ENCODE assay signal across 21 cellular contexts in the genomic region with DNA sequence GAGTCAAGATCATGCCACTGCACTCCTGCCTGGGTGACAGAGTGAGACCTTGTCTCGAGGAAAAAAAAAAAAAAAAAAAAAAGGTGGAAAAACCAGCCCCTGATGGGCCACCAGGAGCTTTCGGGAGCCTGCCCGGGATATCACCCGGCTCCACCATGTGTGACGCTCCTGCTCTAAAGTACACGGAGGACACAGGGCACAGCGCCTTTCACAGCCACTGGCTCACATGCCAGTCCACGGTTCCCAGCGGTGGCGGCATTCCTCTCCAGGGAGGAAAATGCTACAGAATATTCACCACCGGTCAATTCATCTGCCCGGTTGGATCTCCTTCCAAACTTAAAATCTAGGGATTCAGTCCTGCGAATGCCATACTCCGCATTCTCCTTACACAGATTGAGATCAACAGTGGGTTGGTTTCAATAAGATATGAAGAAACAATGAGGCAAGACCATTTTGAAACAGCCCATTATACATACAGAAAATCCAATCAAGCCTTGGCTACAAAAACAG.
"Had no signal": no experiment of that assay in that cellular context is flagged by ENCODE, and none has a peak within 500 bp of the region (broad histone marks: within the 10 kb centered on the region; RNA-seq: fewer than 3 reads in every experiment).

No MANE protein-coding gene starts in this region.

- H3K27ac ChIP-seq: body of pancreas, coronary artery, esophagus squamous epithelium, vagina had no signal

- H3K9me3 ChIP-seq: body of pancreas, esophagus squamous epithelium, mucosa of descending colon, vagina had no signal

- H3K4me1 Mint-ChIP-seq: activated CD4-positive, alpha-beta T cell treated with anti-CD3 and anti-CD28 coated beads, Interleukin-2, amount 10 ng/mL, durations not matched to agents 7 days and 5 days; memory B cell; naive thymus-derived CD8-positive, alpha-beta T cell; stimulated activated effector memory CD8-positive, alpha-beta T cell treated with anti-CD3 and anti-CD28 coated beads, Interleukin-12 subunit alpha, Interleukin-12 subunit beta, amount 100 ng/mL, for 72 hours had no signal

- H3K27me3 ChIP-seq: body of pancreas, esophagus squamous epithelium, vagina had no signal

- ATAC-seq: activated T-cell treated with anti-CD3 and anti-CD28 coated beads, Interleukin-2, amount 50 U/mL, for 72 hours; body of pancreas; left lobe of liver; mucosa of descending colon; naive thymus-derived CD8-positive, alpha-beta T cell; sciatic nerve; stimulated activated effector memory CD8-positive, alpha-beta T cell treated with anti-CD3 and anti-CD28 coated beads, Interleukin-12 subunit alpha, Interleukin-12 subunit beta, amount 100 ng/mL, for 72 hours had no signal

- H3K9me3 Mint-ChIP-seq: activated CD4-positive, alpha-beta T cell treated with anti-CD3 and anti-CD28 coated beads, Interleukin-2, amount 10 ng/mL, durations not matched to agents 7 days and 5 days; activated T-cell treated with anti-CD3 and anti-CD28 coated beads, Interleukin-2, amount 50 U/mL, for 72 hours; memory B cell; naive thymus-derived CD8-positive, alpha-beta T cell; stimulated activated effector memory CD8-positive, alpha-beta T cell treated with anti-CD3 and anti-CD28 coated beads, Interleukin-12 subunit alpha, Interleukin-12 subunit beta, amount 100 ng/mL, for 72 hours; T-helper 2 cell treated with Interferon-gamma antibody and Interleukin-4, amounts not matched to agents 5 μg/mL and 100 μg/mL, for 36 hours had no signal

- H3K36me3 Mint-ChIP-seq: activated naive CD8-positive, alpha-beta T cell; memory B cell; naive thymus-derived CD8-positive, alpha-beta T cell; stimulated activated effector memory CD8-positive, alpha-beta T cell treated with anti-CD3 and anti-CD28 coated beads, Interleukin-12 subunit alpha, Interleukin-12 subunit beta, amount 100 ng/mL, for 72 hours had no signal

- H3K4me3 ChIP-seq: body of pancreas, coronary artery, esophagus squamous epithelium, mucosa of descending colon, vagina had no signal

- H3K36me3 ChIP-seq: vagina had no signal

- H3K4me3 Mint-ChIP-seq: activated CD4-positive, alpha-beta T cell treated with anti-CD3 and anti-CD28 coated beads, Interleukin-2, amount 10 ng/mL, durations not matched to agents 7 days and 5 days; activated naive CD8-positive, alpha-beta T cell; activated T-cell treated with anti-CD3 and anti-CD28 coated beads, Interleukin-2, amount 50 U/mL, for 72 hours; memory B cell; naive thymus-derived CD8-positive, alpha-beta T cell; stimulated activated effector memory CD8-positive, alpha-beta T cell treated with anti-CD3 and anti-CD28 coated beads, Interleukin-12 subunit alpha, Interleukin-12 subunit beta, amount 100 ng/mL, for 72 hours; T-helper 2 cell treated with Interferon-gamma antibody and Interleukin-4, amounts not matched to agents 5 μg/mL and 100 μg/mL, for 36 hours had no signal

- DNase-seq: activated CD4-positive, alpha-beta T cell treated with anti-CD3 and anti-CD28 coated beads, Interleukin-2, amount 10 ng/mL, durations not matched to agents 7 days and 5 days; activated CD8-positive, alpha-beta memory T cell treated with anti-CD3 and anti-CD28 coated beads, Interleukin-2, amount 50 U/mL, for 48 hours; activated gamma-delta T cell treated with Interleukin-2 at 50 U/mL for 16 hours; activated T-cell treated with anti-CD3 and anti-CD28 coated beads, Interleukin-2, amount 50 U/mL, for 72 hours; amniotic stem cell; central memory CD4-positive, alpha-beta T cell; esophagus squamous epithelium; mucosa of descending colon; nucleus accumbens; stimulated activated CD4-positive, alpha-beta T cell treated with anti-CD3 and anti-CD28 coated beads, Interleukin-12 subunit alpha, Interleukin-12 subunit beta, amount 100 ng/mL, for 4 hours; stimulated activated CD4-positive, alpha-beta T cell treated with anti-CD3 and anti-CD28 coated beads, Interleukin-2, amount 100 ng/mL, for 24 hours had no signal

- H3K27ac Mint-ChIP-seq: activated CD4-positive, alpha-beta T cell treated with anti-CD3 and anti-CD28 coated beads, Interleukin-2, amount 10 ng/mL, durations not matched to agents 7 days and 5 days; activated naive CD8-positive, alpha-beta T cell; activated T-cell treated with anti-CD3 and anti-CD28 coated beads, Interleukin-2, amount 50 U/mL, for 72 hours; memory B cell; naive thymus-derived CD8-positive, alpha-beta T cell; stimulated activated effector memory CD8-positive, alpha-beta T cell treated with anti-CD3 and anti-CD28 coated beads, Interleukin-12 subunit alpha, Interleukin-12 subunit beta, amount 100 ng/mL, for 72 hours; T-helper 2 cell treated with Interferon-gamma antibody and Interleukin-4, amounts not matched to agents 5 μg/mL and 100 μg/mL, for 36 hours had no signal
